ENCODE assay signal across 27 cellular contexts in genomic region chr11:108926522-108927380, GRCh38.
DNase-seq lines count a peak whose midpoint lies in the region; ATAC-seq and TF ChIP-seq lines count a peak whose summit lies in the region.
"Had no signal": no experiment of that assay in that cellular context is flagged by ENCODE, and none has a peak within 500 bp of the region (broad histone marks: within the 10 kb centered on the region; RNA-seq: fewer than 3 reads in every experiment).

No MANE protein-coding gene starts in this region.

- H3K27ac Mint-ChIP-seq in neural progenitor cell = no peak overlapping the region
- H3K27ac Mint-ChIP-seq: activated CD4-positive, alpha-beta T cell treated with anti-CD3 and anti-CD28 coated beads for 36 hours; activated naive CD8-positive, alpha-beta T cell treated with anti-CD3 and anti-CD28 coated beads, Interleukin-2, amount 10 ng/mL, durations not matched to agents 7 days and 5 days; type B pancreatic cell had no signal

- H3K4ac ChIP-seq in IMR-90 (ENCODE audit: low read depth, low read length) = peak overlapping the region; percentile 47

- no peak for DNase-seq in GM23248
- no peak for DNase-seq in IMR-90
- peak; percentile 43 to 45 for DNase-seq in fibroblast of lung (ENCODE audit: low read depth in 2 of 2)
- peak; percentile 11 for DNase-seq in neural progenitor cell (ENCODE audit: low spot score)
- no peak for DNase-seq in SK-N-DZ (ENCODE audit: low spot score)
- DNase-seq in T1000 (lab: John Stamatoyannopoulos, UW) = no peak
- DNase-seq: activated CD4-positive, alpha-beta T cell treated with anti-CD3 and anti-CD28 coated beads for 36 hours; activated effector memory CD4-positive, alpha-beta T cell treated with anti-CD3 and anti-CD28 coated beads, Interleukin-2, amount 50 U/mL, for 16 hours; activated naive CD8-positive, alpha-beta T cell treated with anti-CD3 and anti-CD28 coated beads, Interleukin-2, amount 10 ng/mL, durations not matched to agents 7 days and 5 days; activated T-cell treated with anti-CD3 and anti-CD28 coated beads for 4 hours; Calu3; dorsolateral prefrontal cortex; GOT3; KBM-7; kidney; lower lobe of right lung; NCI-H226; NCI-H748 treated with DMSO at 0.1 percent for 48 hours; right lobe of liver; RPMI8226; stimulated activated CD4-positive, alpha-beta T cell treated with anti-CD3 and anti-CD28 coated beads, Interleukin-2, amount 100 ng/mL, for 48 hours; T-helper 2 cell had no signal

- peak overlapping the region; percentile 72; the same call in 1 of the 2 replicates for H3K23ac ChIP-seq in IMR-90 (ENCODE audit: low read depth, low read length)

- H2AK9ac ChIP-seq in IMR-90 (replicated peaks; ENCODE audit: low read depth, low read length, poor library complexity) = no peak overlapping the region

- H3K9ac ChIP-seq in GM23248 = no peak overlapping the region
- peak overlapping the region; percentile 24; the same call in 1 of the 2 replicates for H3K9ac ChIP-seq in IMR-90 (ENCODE audit: low read depth, low read length)
- no peak overlapping the region for H3K9ac ChIP-seq in fibroblast of lung (ENCODE audit: insufficient read depth, low read length)
- H3K9ac ChIP-seq in neural progenitor cell = no peak overlapping the region

- peak overlapping the region; percentile 87; the same call in 2 of the 3 replicates for H2BK15ac ChIP-seq in IMR-90 (ENCODE audit: low read depth, low read length)

- peak overlapping the region; percentile 64 for H3K14ac ChIP-seq in IMR-90 (replicated peaks; ENCODE audit: low read depth, low read length)

- H3K56ac ChIP-seq in IMR-90 (ENCODE audit: extremely low read depth, insufficient read depth, low read length) = peak overlapping the region; percentile 14

- 0 out of 2 replicates have a peak overlapping the region, but pooled peaks have one; percentile 1 for H2AK5ac ChIP-seq in IMR-90 (ENCODE audit: low read depth, low read length)

- no peak overlapping the region for H3K4me3 Mint-ChIP-seq in neural progenitor cell
- H3K4me3 Mint-ChIP-seq: activated CD4-positive, alpha-beta T cell treated with anti-CD3 and anti-CD28 coated beads for 36 hours; activated naive CD8-positive, alpha-beta T cell treated with anti-CD3 and anti-CD28 coated beads, Interleukin-2, amount 10 ng/mL, durations not matched to agents 7 days and 5 days; type B pancreatic cell had no signal

- in situ Hi-C loops in GM23248 (cut with MboI) = no loop called here
- in situ Hi-C loops in IMR-90 (cut with MboI; ENCODE audit: low sequenced_read_pairs) = no loop called here

- no peaks in the 10 kb centered on the region for H3K27me3 Mint-ChIP-seq in neural progenitor cell (ENCODE audit: insufficient read depth, low read depth)
- H3K27me3 Mint-ChIP-seq: activated CD4-positive, alpha-beta T cell treated with anti-CD3 and anti-CD28 coated beads for 36 hours; activated naive CD8-positive, alpha-beta T cell treated with anti-CD3 and anti-CD28 coated beads, Interleukin-2, amount 10 ng/mL, durations not matched to agents 7 days and 5 days; type B pancreatic cell had no signal

- dilution Hi-C loops in IMR-90 (cut with HindIII; ENCODE audit: low sequenced_read_pairs, unreplicated experiment) = no loop called here

- H2BK20ac ChIP-seq in IMR-90 (ENCODE audit: low read depth, low read length) = peak overlapping the region; percentile 82

- H3F3A ChIP-seq in GM23248 (ENCODE audit: insufficient read depth) (peaks cover 21% of the 10 kb centered on the region), neural progenitor cell (ENCODE audit: low read depth) (no peaks in the 10 kb centered on the region)

- intact Hi-C loops in IMR-90 (cut with micrococcal nuclease) = loop anchor here (5.0 kb wide), 2 partner anchors 101 to 139 kb away; no protein-coding TSS in a partner anchor

- H3K27me3 ChIP-seq in GM23248 (replicated peaks; ENCODE audit: insufficient read depth) (no peaks in the 10 kb centered on the region), IMR-90 (ENCODE audit: control insufficient read depth, insufficient read depth, low read length) (no peaks in the 10 kb centered on the region), fibroblast of lung (ENCODE audit: control insufficient read depth, insufficient read depth, low read length) (no peaks in the 10 kb centered on the region), neural progenitor cell (no peaks in the 10 kb centered on the region)
- H3K27me3 ChIP-seq: ascending aorta, dorsolateral prefrontal cortex, right lobe of liver, SJSA1 had no signal

- TF ChIP-seq POLR2A in IMR-90 (IDR thresholded peaks at IDR 0.05; ENCODE audit: low read depth, low read length) = no peak

- POLR2A ChIA-PET in IMR-90 (lab: Charles Lee; ENCODE audit: unreplicated experiment) = interaction anchor here (0.5 kb wide), 1 partner anchor 95 kb away, joined by 3 read pairs; no protein-coding TSS in a partner anchor

- H2BK120ac ChIP-seq in IMR-90 (ENCODE audit: low read depth, low read length) = peak overlapping the region; percentile 90

- peak overlapping the region; percentile 67 for H2BK5ac ChIP-seq in IMR-90 (ENCODE audit: low read depth, low read length, poor library complexity, severe bottlenecking)

- H3K9me2 ChIP-seq in GM23248 (ENCODE audit: insufficient read depth) = no peaks in the 10 kb centered on the region

- H3K9me3 ChIP-seq in GM23248 (ENCODE audit: low read depth) (no peaks in the 10 kb centered on the region), IMR-90 (ENCODE audit: control insufficient read depth, insufficient read depth, low read length) (no peaks in the 10 kb centered on the region), fibroblast of lung (ENCODE audit: control insufficient read depth, insufficient read depth, low read depth, low read length) (no peaks in the 10 kb centered on the region), neural progenitor cell (ENCODE audit: low read depth) (no peaks in the 10 kb centered on the region)
- H3K9me3 ChIP-seq: ascending aorta, lower lobe of right lung, right lobe of liver, SJSA1 had no signal

- TF ChIP-seq CTCF in IMR-90 (conservative IDR thresholded peaks at IDR 0.05; ENCODE audit: low read depth, low read length) (no peak), fibroblast of lung (conservative IDR thresholded peaks at IDR 0.05 in 1 of 2, IDR thresholded peaks at IDR 0.05 in 1 of 2; ENCODE audit: low read depth in 1 of 2, low read length in 2 of 2) (no peak), neural progenitor cell (IDR thresholded peaks at IDR 0.05) (no peak)

- H3K18ac ChIP-seq in IMR-90 (ENCODE audit: low read depth, low read length) = peak overlapping the region; percentile 77; the same call in 1 of the 2 replicates

- peak overlapping the region; percentile 83 for H4K91ac ChIP-seq in IMR-90 (ENCODE audit: insufficient read depth, low read depth, low read length)

- H4K8ac ChIP-seq in IMR-90 (ENCODE audit: low read depth in 2 of 2, low read length in 2 of 2) = peak overlapping the region; percentile 71 to 76

- BruUV-seq in IMR-90 (replicated peaks; lab: Mats Ljungman, UMichigan) = no TSS peak

- 55 to 56% methylated on average over 3 of the region's 3 CpGs for WGBS in GM23248 (ENCODE audit: low coverage in 1 of 2, low lambda C conversion rate in 2 of 2, missing lambda C conversion rate in 2 of 2), 2 experiments
- WGBS in IMR-90 (ENCODE audit: extremely low coverage in 2 of 2, insufficient read length in 1 of 2), 2 experiments = no CpG with 5 or more reads among the region's 3 CpGs

- H2AFZ ChIP-seq in GM23248 (no peak overlapping the region), IMR-90 (replicated peaks; ENCODE audit: low read length, poor library complexity) (no peak overlapping the region), fibroblast of lung (ENCODE audit: low read length) (no peak overlapping the region), neural progenitor cell (replicated peaks) (no peak overlapping the region)

- H3K36me3 ChIP-seq in GM23248 (ENCODE audit: low read depth) (no peaks in the 10 kb centered on the region), IMR-90 (ENCODE audit: control insufficient read depth, insufficient read depth, low read length) (0 out of 2 replicates have a peak, but pooled peaks cover 1% of the 10 kb centered on the region), fibroblast of lung (ENCODE audit: control insufficient read depth, insufficient read depth, low read length) (no peaks in the 10 kb centered on the region), neural progenitor cell (no peaks in the 10 kb centered on the region)
- H3K36me3 ChIP-seq: ascending aorta, lower lobe of right lung, right lobe of liver, SJSA1 had no signal

- no peaks in the 10 kb centered on the region for H3K36me3 Mint-ChIP-seq in neural progenitor cell

- no peaks in the 10 kb centered on the region for H3K9me3 Mint-ChIP-seq in neural progenitor cell
- H3K9me3 Mint-ChIP-seq: activated naive CD8-positive, alpha-beta T cell treated with anti-CD3 and anti-CD28 coated beads, Interleukin-2, amount 10 ng/mL, durations not matched to agents 7 days and 5 days; type B pancreatic cell had no signal

- H4K5ac ChIP-seq in IMR-90 (ENCODE audit: low read depth, low read length) = peak overlapping the region; percentile 69

- no peak for TF ChIP-seq RAD21 in IMR-90 (IDR thresholded peaks at IDR 0.05; ENCODE audit: low read length)

- peaks cover 2% of the 10 kb centered on the region; the same call in 1 of the 2 replicates for H3K9me1 ChIP-seq in IMR-90 (ENCODE audit: insufficient read depth, low read length)

- CTCF ChIA-PET in IMR-90 (lab: Yijun Ruan, JAX) = interaction anchor here (0.6 kb wide), 1 partner anchor 229 kb away, joined by 3 read pairs; no protein-coding TSS in a partner anchor

- H3K79me1 ChIP-seq in IMR-90 (ENCODE audit: low read depth in 1 of 2, low read length in 2 of 2) = peaks cover 15 to 22% of the 10 kb centered on the region in 2 experiments; a peak in 3 of 4 replicates

- H3K4me1 ChIP-seq in GM23248 (ENCODE audit: insufficient read depth) (peaks cover 47% of the 10 kb centered on the region), IMR-90 (ENCODE audit: control insufficient read depth, insufficient read depth, low read length) (peaks cover 17% of the 10 kb centered on the region), fibroblast of lung (ENCODE audit: control insufficient read depth, extremely low read depth, insufficient read depth, low read length) (peaks cover 6% of the 10 kb centered on the region), neural progenitor cell (peaks cover 31% of the 10 kb centered on the region)
- H3K4me1 ChIP-seq: ascending aorta, lower lobe of right lung, right lobe of liver had no signal

- H3K79me2 ChIP-seq in GM23248 (ENCODE audit: insufficient read depth) = peaks cover 9% of the 10 kb centered on the region; the same call in 1 of the 2 replicates
- no peaks in the 10 kb centered on the region for H3K79me2 ChIP-seq in fibroblast of lung (ENCODE audit: control insufficient read depth, insufficient read depth, low read length)
- H3K79me2 ChIP-seq in neural progenitor cell (ENCODE audit: low read depth) = no peaks in the 10 kb centered on the region

- H3K4me3 ChIP-seq in GM23248 (no peak overlapping the region), IMR-90 (ENCODE audit: insufficient read depth, low read depth, low read length) (no peak overlapping the region), fibroblast of lung (replicated peaks in 1 of 4; ENCODE audit: control extremely low read depth in 1 of 4, insufficient read depth in 1 of 4, low read depth in 3 of 4, low read length in 4 of 4) (no peak overlapping the region), neural progenitor cell (no peak overlapping the region)
- H3K4me3 ChIP-seq: ascending aorta, dorsolateral prefrontal cortex, GM12878, lower lobe of right lung, right lobe of liver, SJSA1 had no signal

- H3K27ac ChIP-seq in GM23248 (no peak overlapping the region), IMR-90 (ENCODE audit: insufficient read depth, low read length) (peak overlapping the region; percentile 43; the same call in 1 of the 2 replicates), fibroblast of lung (ENCODE audit: insufficient read depth, low read length) (no peak overlapping the region), neural progenitor cell (peak overlapping the region; percentile 18)
- H3K27ac ChIP-seq: ascending aorta, lower lobe of right lung, right lobe of liver had no signal

- H3K4me1 Mint-ChIP-seq in neural progenitor cell = peaks cover 20% of the 10 kb centered on the region
- H3K4me1 Mint-ChIP-seq: activated CD4-positive, alpha-beta T cell treated with anti-CD3 and anti-CD28 coated beads for 36 hours had no signal

- H4K20me1 ChIP-seq in GM23248 (ENCODE audit: insufficient read depth) (no peaks in the 10 kb centered on the region), IMR-90 (ENCODE audit: insufficient read depth, low read length) (no peaks in the 10 kb centered on the region), fibroblast of lung (ENCODE audit: control insufficient read depth, extremely low read depth, insufficient read depth, low read length) (no peaks in the 10 kb centered on the region), neural progenitor cell (ENCODE audit: low read depth) (no peaks in the 10 kb centered on the region)

- peak overlapping the region; percentile 2 for H3K4me2 ChIP-seq in GM23248 (ENCODE audit: unreplicated experiment)
- no peak overlapping the region for H3K4me2 ChIP-seq in IMR-90 (ENCODE audit: low read depth, low read length)
- H3K4me2 ChIP-seq in fibroblast of lung (ENCODE audit: extremely low read depth, insufficient read depth, low read length) = no peak overlapping the region
- H3K4me2 ChIP-seq in neural progenitor cell = peak overlapping the region; percentile 29

- ATAC-seq in IMR-90 (ENCODE audit: low read depth) = no peak
- no peak for ATAC-seq in HG03095 (IDR thresholded peaks at IDR 0.05; ENCODE audit: unreplicated experiment)
- ATAC-seq: activated CD4-positive, alpha-beta T cell treated with anti-CD3 and anti-CD28 coated beads for 36 hours; GM12878; lower lobe of right lung; right lobe of liver had no signal

Comparison
In these comparisons a context has a peak if more than half of its experiments do, and no peak if none do; other contexts are left out.
1. DNase-seq: peak in fibroblast of lung (2 of 2) and neural progenitor cell (single experiment); none in GM23248 (single experiment), IMR-90 (single experiment), SK-N-DZ (single experiment) and T1000 (single experiment).
2. H3K27ac ChIP-seq: peak in IMR-90 (single experiment) and neural progenitor cell (single experiment); none in GM23248 (single experiment) and fibroblast of lung (single experiment).
3. H3K4me2 ChIP-seq: peak in GM23248 (single experiment) and neural progenitor cell (single experiment); none in IMR-90 (single experiment) and fibroblast of lung (single experiment).